ENCODE assay signal across 1 cellular context in the genomic region with DNA sequence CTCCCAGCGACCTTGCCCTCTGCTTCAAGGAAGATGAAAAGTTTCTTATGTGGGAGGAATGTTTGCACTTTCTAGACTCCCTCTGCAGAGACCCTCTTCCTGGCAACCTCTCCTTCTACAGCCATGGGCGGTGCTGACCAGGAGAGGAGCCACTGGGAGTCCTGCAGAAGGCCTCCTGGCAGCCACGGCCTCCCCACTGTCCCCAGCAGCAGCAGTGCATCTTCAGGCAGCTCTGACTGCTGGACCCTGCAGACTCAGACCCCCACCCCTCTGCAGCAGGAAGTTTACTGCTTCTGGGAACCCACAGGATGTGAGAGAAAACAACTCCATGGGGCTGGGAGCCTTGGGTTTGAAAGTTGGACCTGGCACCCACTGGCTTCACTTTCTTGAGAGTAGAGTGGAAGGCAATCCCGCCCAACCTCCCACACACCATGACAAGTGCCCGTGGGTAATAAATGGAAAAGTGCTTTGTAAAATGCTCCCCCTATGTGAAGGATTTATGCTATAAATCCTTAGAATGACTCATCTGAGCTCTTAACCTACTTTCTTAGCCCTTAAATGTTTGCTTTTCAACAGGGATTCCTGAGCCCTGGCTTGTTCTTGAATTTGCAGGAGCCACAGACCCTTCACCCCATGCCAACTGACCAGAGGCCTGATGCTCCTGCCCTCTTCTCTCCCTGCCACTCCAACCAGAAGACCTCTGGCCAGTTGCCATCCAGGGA.
TF ChIP-seq lines count a peak whose summit lies in the region.

No MANE protein-coding gene starts in this region.

TF ChIP-seq in HCT116, 20 proteins besides CTCF, POLR2A, EP300 and RAD21:
- TF ChIP-seq, protein P1, sequence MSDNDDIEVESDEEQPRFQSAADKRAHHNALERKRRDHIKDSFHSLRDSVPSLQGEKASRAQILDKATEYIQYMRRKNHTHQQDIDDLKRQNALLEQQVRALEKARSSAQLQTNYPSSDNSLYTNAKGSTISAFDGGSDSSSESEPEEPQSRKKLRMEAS (IDR thresholded peaks at IDR 0.05) = no peak
- TF ChIP-seq ZNF274 (IDR thresholded peaks at IDR 0.05; ENCODE audit: low read depth, low read length) (no peak), POLR2AphosphoS5 (IDR thresholded peaks at IDR 0.05; ENCODE audit: low read depth, low read length) (no peak), SIN3A (IDR thresholded peaks at IDR 0.05; ENCODE audit: low read depth) (no peak), EZH2phosphoT487 (IDR thresholded peaks at IDR 0.05; ENCODE audit: borderline replicate concordance) (no peak)
- TF ChIP-seq, protein P2, sequence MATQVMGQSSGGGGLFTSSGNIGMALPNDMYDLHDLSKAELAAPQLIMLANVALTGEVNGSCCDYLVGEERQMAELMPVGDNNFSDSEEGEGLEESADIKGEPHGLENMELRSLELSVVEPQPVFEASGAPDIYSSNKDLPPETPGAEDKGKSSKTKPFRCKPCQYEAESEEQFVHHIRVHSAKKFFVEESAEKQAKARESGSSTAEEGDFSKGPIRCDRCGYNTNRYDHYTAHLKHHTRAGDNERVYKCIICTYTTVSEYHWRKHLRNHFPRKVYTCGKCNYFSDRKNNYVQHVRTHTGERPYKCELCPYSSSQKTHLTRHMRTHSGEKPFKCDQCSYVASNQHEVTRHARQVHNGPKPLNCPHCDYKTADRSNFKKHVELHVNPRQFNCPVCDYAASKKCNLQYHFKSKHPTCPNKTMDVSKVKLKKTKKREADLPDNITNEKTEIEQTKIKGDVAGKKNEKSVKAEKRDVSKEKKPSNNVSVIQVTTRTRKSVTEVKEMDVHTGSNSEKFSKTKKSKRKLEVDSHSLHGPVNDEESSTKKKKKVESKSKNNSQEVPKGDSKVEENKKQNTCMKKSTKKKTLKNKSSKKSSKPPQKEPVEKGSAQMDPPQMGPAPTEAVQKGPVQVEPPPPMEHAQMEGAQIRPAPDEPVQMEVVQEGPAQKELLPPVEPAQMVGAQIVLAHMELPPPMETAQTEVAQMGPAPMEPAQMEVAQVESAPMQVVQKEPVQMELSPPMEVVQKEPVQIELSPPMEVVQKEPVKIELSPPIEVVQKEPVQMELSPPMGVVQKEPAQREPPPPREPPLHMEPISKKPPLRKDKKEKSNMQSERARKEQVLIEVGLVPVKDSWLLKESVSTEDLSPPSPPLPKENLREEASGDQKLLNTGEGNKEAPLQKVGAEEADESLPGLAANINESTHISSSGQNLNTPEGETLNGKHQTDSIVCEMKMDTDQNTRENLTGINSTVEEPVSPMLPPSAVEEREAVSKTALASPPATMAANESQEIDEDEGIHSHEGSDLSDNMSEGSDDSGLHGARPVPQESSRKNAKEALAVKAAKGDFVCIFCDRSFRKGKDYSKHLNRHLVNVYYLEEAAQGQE (IDR thresholded peaks at IDR 0.05; ENCODE audit: low read depth) = no peak
